8 cellular contexts compared by ENCODE assay signal in the genomic region with DNA sequence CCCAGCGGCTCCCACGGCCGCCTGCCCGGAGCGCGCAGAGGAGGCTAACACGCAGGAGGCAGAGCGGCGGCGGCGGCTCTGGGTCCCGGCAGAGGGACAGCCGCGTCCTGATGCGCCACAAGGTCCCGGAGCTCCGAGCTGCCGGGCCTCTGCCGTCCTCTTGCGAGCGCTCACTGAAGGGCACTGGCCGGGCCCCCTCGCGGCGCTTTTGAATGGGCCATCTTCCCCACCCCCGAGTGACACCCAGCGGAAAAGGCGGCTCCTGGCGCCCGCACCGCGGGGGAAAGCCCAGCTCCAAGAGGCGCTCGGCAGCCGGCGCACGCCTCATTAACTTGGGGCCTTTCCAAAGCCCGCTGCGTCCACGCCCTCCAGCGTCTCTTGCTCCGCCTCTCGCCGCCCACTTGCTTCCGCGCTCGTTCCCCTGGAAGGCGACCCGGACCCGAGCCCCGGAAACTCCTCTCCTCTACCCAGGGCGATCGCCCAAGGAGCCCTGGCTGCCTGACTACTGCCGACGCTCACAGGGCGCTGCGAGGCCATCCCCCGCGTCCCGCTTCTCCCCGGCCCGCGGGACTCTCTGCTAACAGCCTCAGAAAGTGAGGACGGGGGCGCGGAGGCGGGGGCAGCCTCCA. TPM values are rescaled to one million over a fixed set of nuclear protein-coding genes. Genes with fewer than 3 reads are reported as not detected.
DNase-seq lines count a peak whose midpoint lies in the region; TF ChIP-seq lines count a peak whose summit lies in the region.

A gene (minus strand): TSS at position 363 of the 629 bp plus-strand sequence.

- DNase-seq in ELR (ENCODE audit: low read depth), result peak; percentile 99
- DNase-seq in H4 (ENCODE audit: low spot score), result peak; percentile 91
- DNase-seq in LNCaP clone FGC (ENCODE audit: low read depth), result peak; percentile 49
- peak; percentile 92 for DNase-seq in RWPE1 (ENCODE audit: low spot score)
- peak; percentile 94 for DNase-seq in activated T-helper 2 cell treated with anti-CD3 and anti-CD28 coated beads, Interferon-gamma antibody, Interleukin-2, Interleukin-4, amounts not matched to agents 10 μg/mL and 5 μg/mL and 100 μg/mL, durations not matched to agents 14 hours and 24 hours and 36 hours (ENCODE audit: low spot score)
- peak; percentile 97 for DNase-seq in fibroblast of peridontal ligament (ENCODE audit: extremely low read depth)

- intact Hi-C loops in activated T-helper 2 cell treated with anti-CD3 and anti-CD28 coated beads, Interferon-gamma antibody, Interleukin-2, Interleukin-4, amounts not matched to agents 10 μg/mL and 5 μg/mL and 100 μg/mL, durations not matched to agents 14 hours and 24 hours and 36 hours (cut with micrococcal nuclease), result loop anchor here (1.0 to 5.0 kb wide), 13 partner anchors 11 to 551 kb away; a partner anchor contains a TSS

- peaks cover 46% of the 10 kb centered on the region for H3K4me1 Mint-ChIP-seq in activated T-helper 2 cell treated with anti-CD3 and anti-CD28 coated beads, Interferon-gamma antibody, Interleukin-2, Interleukin-4, amounts not matched to agents 10 μg/mL and 5 μg/mL and 100 μg/mL, durations not matched to agents 14 hours and 24 hours and 36 hours (ENCODE audit: low read depth)
- H3K4me1 Mint-ChIP-seq in nephron, result peaks cover 46% of the 10 kb centered on the region
- peaks cover 62% of the 10 kb centered on the region for H3K4me1 Mint-ChIP-seq in stimulated activated naive CD8-positive, alpha-beta T cell treated with anti-CD3 and anti-CD28 coated beads, Interleukin-15, Interleukin-2, amounts not matched to agents 100 ng/mL and 50 ng/mL, for 24 hours (ENCODE audit: low read depth)

- peak within 1 kb of the TSS; percentile 95 for H3K27ac ChIP-seq in RWPE1

- H3K27me3 Mint-ChIP-seq in activated T-helper 2 cell treated with anti-CD3 and anti-CD28 coated beads, Interferon-gamma antibody, Interleukin-2, Interleukin-4, amounts not matched to agents 10 μg/mL and 5 μg/mL and 100 μg/mL, durations not matched to agents 14 hours and 24 hours and 36 hours (ENCODE audit: low read depth), result no peaks in the 10 kb centered on the region
- H3K27me3 Mint-ChIP-seq in nephron (ENCODE audit: low read depth), result no peaks in the 10 kb centered on the region
- no peaks in the 10 kb centered on the region for H3K27me3 Mint-ChIP-seq in stimulated activated naive CD8-positive, alpha-beta T cell treated with anti-CD3 and anti-CD28 coated beads, Interleukin-15, Interleukin-2, amounts not matched to agents 100 ng/mL and 50 ng/mL, for 24 hours

- CTCF ChIA-PET in RWPE1 (lab: Yijun Ruan, JAX), result interaction anchor here (0.6 to 1.2 kb wide), 11 partner anchors 15 to 552 kb away, joined by 3 to 8 read pairs (median 3); no protein-coding TSS in a partner anchor

- H3K4me3 Mint-ChIP-seq in activated T-helper 2 cell treated with anti-CD3 and anti-CD28 coated beads, Interferon-gamma antibody, Interleukin-2, Interleukin-4, amounts not matched to agents 10 μg/mL and 5 μg/mL and 100 μg/mL, durations not matched to agents 14 hours and 24 hours and 36 hours (ENCODE audit: low read depth), result peak within 1 kb of the TSS; percentile 97
- peak within 1 kb of the TSS; percentile 92 to 97 (median 96) for H3K4me3 Mint-ChIP-seq in nephron
- peak within 1 kb of the TSS; percentile 98 for H3K4me3 Mint-ChIP-seq in stimulated activated naive CD8-positive, alpha-beta T cell treated with anti-CD3 and anti-CD28 coated beads, Interleukin-15, Interleukin-2, amounts not matched to agents 100 ng/mL and 50 ng/mL, for 24 hours

- TF ChIP-seq CTCF in LNCaP clone FGC (IDR thresholded peaks at IDR 0.05; ENCODE audit: control insufficient read depth, extremely low read depth, insufficient read depth), result peak; percentile 45
- TF ChIP-seq CTCF in RWPE1 (conservative IDR thresholded peaks at IDR 0.05; ENCODE audit: low read depth), result peak; percentile 78
- peak; percentile 58 to 69 (median 59) for TF ChIP-seq CTCF in nephron (IDR thresholded peaks at IDR 0.05; ENCODE audit: unreplicated experiment in 3 of 3)

- H3K4me3 ChIP-seq in LNCaP clone FGC (ENCODE audit: low read depth, low read length), result peak within 1 kb of the TSS; percentile 66

- H3K36me3 Mint-ChIP-seq in activated T-helper 2 cell treated with anti-CD3 and anti-CD28 coated beads, Interferon-gamma antibody, Interleukin-2, Interleukin-4, amounts not matched to agents 10 μg/mL and 5 μg/mL and 100 μg/mL, durations not matched to agents 14 hours and 24 hours and 36 hours (ENCODE audit: low read depth), result peaks cover 50% of the 10 kb centered on the region
- peaks cover 8% of the 10 kb centered on the region for H3K36me3 Mint-ChIP-seq in nephron (ENCODE audit: low read depth)
- H3K36me3 Mint-ChIP-seq in stimulated activated naive CD8-positive, alpha-beta T cell treated with anti-CD3 and anti-CD28 coated beads, Interleukin-15, Interleukin-2, amounts not matched to agents 100 ng/mL and 50 ng/mL, for 24 hours (ENCODE audit: low read depth), result peaks cover 40% of the 10 kb centered on the region

- H3K27ac Mint-ChIP-seq in activated T-helper 2 cell treated with anti-CD3 and anti-CD28 coated beads, Interferon-gamma antibody, Interleukin-2, Interleukin-4, amounts not matched to agents 10 μg/mL and 5 μg/mL and 100 μg/mL, durations not matched to agents 14 hours and 24 hours and 36 hours, result peak within 1 kb of the TSS; percentile 97
- H3K27ac Mint-ChIP-seq in nephron, result peak within 1 kb of the TSS; percentile 94 to 97 (median 94)
- H3K27ac Mint-ChIP-seq in stimulated activated naive CD8-positive, alpha-beta T cell treated with anti-CD3 and anti-CD28 coated beads, Interleukin-15, Interleukin-2, amounts not matched to agents 100 ng/mL and 50 ng/mL, for 24 hours, result peak within 1 kb of the TSS; percentile 97

- H3K9me3 Mint-ChIP-seq in activated T-helper 2 cell treated with anti-CD3 and anti-CD28 coated beads, Interferon-gamma antibody, Interleukin-2, Interleukin-4, amounts not matched to agents 10 μg/mL and 5 μg/mL and 100 μg/mL, durations not matched to agents 14 hours and 24 hours and 36 hours, result no peaks in the 10 kb centered on the region
- no peaks in the 10 kb centered on the region for H3K9me3 Mint-ChIP-seq in nephron
- no peaks in the 10 kb centered on the region for H3K9me3 Mint-ChIP-seq in stimulated activated naive CD8-positive, alpha-beta T cell treated with anti-CD3 and anti-CD28 coated beads, Interleukin-15, Interleukin-2, amounts not matched to agents 100 ng/mL and 50 ng/mL, for 24 hours

- POLR2A ChIA-PET in RWPE1 (lab: Yijun Ruan, JAX; ENCODE audit: low non-redundant PET), result interaction anchor here (0.6 to 1.2 kb wide), 5 partner anchors 171 to 401 kb away, joined by 3 to 17 read pairs (median 4); no protein-coding TSS in a partner anchor

RNA-seq across cellular contexts. Expression of the gene that starts here (rescaled TPM):
- 19.5 and 25.1 TPM in 2 replicates for total RNA-seq in H4 (2014; rRNA removed; shearing (Covaris generic))
- total RNA-seq in activated T-helper 2 cell treated with anti-CD3 and anti-CD28 coated beads, Interferon-gamma antibody, Interleukin-2, Interleukin-4, amounts not matched to agents 10 μg/mL and 5 μg/mL and 100 μg/mL, durations not matched to agents 14 hours and 24 hours and 36 hours, result 43.2 and 44.2 TPM in 2 replicates

Comparison
In these comparisons a context has a peak if more than half of its experiments do, and no peak if none do; other contexts are left out.
1. Peak in every context shown above with its lines: DNase-seq, H3K4me3 ChIP-seq and H3K27ac ChIP-seq.
2. DNase-seq: peak in every context shown above with its lines; median percentile 99 in ELR; 97 in fibroblast of peridontal ligament; 94 in activated T-helper 2 cell treated with anti-CD3 and anti-CD28 coated beads, Interferon-gamma antibody, Interleukin-2, Interleukin-4, amounts not matched to agents 10 μg/mL and 5 μg/mL and 100 μg/mL, durations not matched to agents 14 hours and 24 hours and 36 hours; 92 in RWPE1; 91 in H4; 49 in LNCaP clone FGC.